Comparison of ENCODE assay signal across 8 cellular contexts in genomic region chr2:69641887-69642708, GRCh38. TPM values are rescaled to one million over a fixed set of nuclear protein-coding genes. Genes with fewer than 3 reads are reported as not detected.
DNase-seq lines count a peak whose midpoint lies in the region; ATAC-seq and TF ChIP-seq lines count a peak whose summit lies in the region.

No MANE protein-coding gene starts in this region.

- H3K27me3 Mint-ChIP-seq in Caco-2 (ENCODE audit: insufficient read depth, unreplicated experiment) = no peaks in the 10 kb centered on the region

- H3K4me1 ChIP-seq in Caco-2 (peaks cover 34% of the 10 kb centered on the region), RWPE2 (ENCODE audit: insufficient read depth, poor library complexity, severe bottlenecking) (peaks cover 3% of the 10 kb centered on the region), esophagus muscularis mucosa (peaks cover 43 to 76% (median 64%) of the 10 kb centered on the region in 4 donors), parathyroid adenoma (peaks cover 24% of the 10 kb centered on the region)

- no peaks in the 10 kb centered on the region for H3K9me3 Mint-ChIP-seq in Caco-2 (ENCODE audit: unreplicated experiment)

- H3K27ac ChIP-seq in RWPE2 (ENCODE audit: poor library complexity, severe bottlenecking) (peak overlapping the region; percentile 79), esophagus muscularis mucosa (replicated peaks in 1 of 4) (peak overlapping the region; percentile 94 to 97 (median 96)), parathyroid adenoma (peak overlapping the region; percentile 99)

- H3K36me3 ChIP-seq in Caco-2 (ENCODE audit: control insufficient read depth, insufficient read depth, low read length) (no peaks in the 10 kb centered on the region), RWPE2 (ENCODE audit: low read depth) (no peaks in the 10 kb centered on the region), esophagus muscularis mucosa (peaks cover 0 to 4% (median 2%) of the 10 kb centered on the region in 4 donors), parathyroid adenoma (ENCODE audit: control insufficient read depth, insufficient read depth, low read length) (no peaks in the 10 kb centered on the region)

- TF ChIP-seq POLR2A in esophagus muscularis mucosa (IDR thresholded peaks at IDR 0.05; ENCODE audit: low read depth) = no peak

- H3K4me2 ChIP-seq in parathyroid adenoma (ENCODE audit: low read length) = peak overlapping the region; percentile 89

- H3K27ac Mint-ChIP-seq in Caco-2 (ENCODE audit: unreplicated experiment) = peak overlapping the region; percentile 98

- H3K79me2 ChIP-seq in parathyroid adenoma = peaks cover 52% of the 10 kb centered on the region

- peak overlapping the region; percentile 85 for H3K4me3 ChIP-seq in Caco-2 (ENCODE audit: low read depth, low read length)
- peak overlapping the region; percentile 98 for H3K4me3 ChIP-seq in RWPE2 (ENCODE audit: severe bottlenecking)
- peak overlapping the region; percentile 85 to 100 (median 98) for H3K4me3 ChIP-seq in esophagus muscularis mucosa
- peak overlapping the region; percentile 98 for H3K4me3 ChIP-seq in parathyroid adenoma (ENCODE audit: low read depth, low read length)

- DNase-seq in Caco-2 (no peak), RWPE2 (ENCODE audit: low spot score) (no peak), esophagus muscularis mucosa (ENCODE audit: extremely low spot score) (no peak), NAMALWA (ENCODE audit: low spot score) (no peak), A172 (ENCODE audit: low spot score) (no peak), GM20000 (ENCODE audit: low spot score) (no peak)

- intact Hi-C loops in Caco-2 (cut with micrococcal nuclease; ENCODE audit: unreplicated experiment) (loop anchor here (5.0 kb wide), 1 partner anchor 205 kb away; the partner anchor contains the start of gene NFU1), esophagus muscularis mucosa (cut with DNase I) (loop anchor here (5.0 to 10.0 kb wide), 3 partner anchors 80 to 257 kb away; partner anchors contain the start of genes GFPT1 and NFU1)

- H2AFZ ChIP-seq in parathyroid adenoma = no peak overlapping the region

- POLR2A ChIA-PET in Caco-2 (lab: Charles Lee) = no interaction called here

- peaks cover 67% of the 10 kb centered on the region for H3K4me1 Mint-ChIP-seq in Caco-2 (ENCODE audit: low read depth, unreplicated experiment)

- BruUV-seq in Caco-2 (replicated peaks; lab: Mats Ljungman, UMichigan) = TSS peak; percentile 49

- H3K9ac ChIP-seq in parathyroid adenoma = peak overlapping the region; percentile 99

- H3K9me3 ChIP-seq in Caco-2 (no peaks in the 10 kb centered on the region), RWPE2 (ENCODE audit: severe bottlenecking) (no peaks in the 10 kb centered on the region), esophagus muscularis mucosa (no peaks in the 10 kb centered on the region), parathyroid adenoma (ENCODE audit: control insufficient read depth, low read length) (no peaks in the 10 kb centered on the region)

- CTCF ChIA-PET in Caco-2 (lab: Charles Lee) = no interaction called here

- peak overlapping the region; percentile 96 for H3K4me3 Mint-ChIP-seq in Caco-2 (ENCODE audit: unreplicated experiment)

- 19% methylated on average over 12 of the region's 12 CpGs for WGBS in esophagus muscularis mucosa

- TF ChIP-seq EP300 in esophagus muscularis mucosa (IDR thresholded peaks at IDR 0.05) = no peak

- H3K27me3 ChIP-seq in Caco-2 (replicated peaks; ENCODE audit: control insufficient read depth, insufficient read depth, low read length) = no peaks in the 10 kb centered on the region
- no peaks in the 10 kb centered on the region for H3K27me3 ChIP-seq in RWPE2 (ENCODE audit: insufficient read depth, poor library complexity, severe bottlenecking)
- no peaks in the 10 kb centered on the region for H3K27me3 ChIP-seq in esophagus muscularis mucosa
- no peaks in the 10 kb centered on the region for H3K27me3 ChIP-seq in parathyroid adenoma (ENCODE audit: control insufficient read depth, insufficient read depth, low read length)

- no peak for TF ChIP-seq CTCF in Caco-2 (IDR thresholded peaks at IDR 0.05; ENCODE audit: insufficient read depth in 1 of 2, low read depth in 1 of 2, low read length in 1 of 2, severe bottlenecking in 1 of 2, unreplicated experiment in 1 of 2)
- TF ChIP-seq CTCF in RWPE2 (IDR thresholded peaks at IDR 0.05; ENCODE audit: poor library complexity, severe bottlenecking) = no peak
- TF ChIP-seq CTCF in esophagus muscularis mucosa (IDR thresholded peaks at IDR 0.05) = no peak
- TF ChIP-seq CTCF in parathyroid adenoma (IDR thresholded peaks at IDR 0.05) = no peak
- TF ChIP-seq CTCF in GM20000 (IDR thresholded peaks at IDR 0.05; ENCODE audit: extremely low read depth, missing control alignments) = no peak

- ATAC-seq in RWPE2 (ENCODE audit: low read depth) (no peak), GM19455 (IDR thresholded peaks at IDR 0.05; ENCODE audit: unreplicated experiment) (no peak)

- H3K36me3 Mint-ChIP-seq in Caco-2 (ENCODE audit: insufficient read depth, unreplicated experiment) = peaks cover 14% of the 10 kb centered on the region

RNA-seq across cellular contexts. Expression of gene AAK1, which starts 1.4 kb away (rescaled TPM):
- total RNA-seq in Caco-2 (2022) = 39.7 and 50.8 TPM in 2 replicates
- 10 to 100 TPM; 27.8 to 53.2 (median 41.9) TPM for total RNA-seq in esophagus muscularis mucosa
- total RNA-seq in A172 (2014; rRNA removed; shearing (Covaris generic)) = 44.7 and 48.1 TPM in 2 replicates
